ENCODE assay signal across 10 cellular contexts in genomic region chr7:17134786-17135185, GRCh38.
DNase-seq lines count a peak whose midpoint lies in the region; ATAC-seq and TF ChIP-seq lines count a peak whose summit lies in the region.
"Had no signal": no experiment of that assay in that cellular context is flagged by ENCODE, and none has a peak within 500 bp of the region (broad histone marks: within the 10 kb centered on the region; RNA-seq: fewer than 3 reads in every experiment).

No MANE protein-coding gene starts in this region.

- no peaks in the 10 kb centered on the region for H3K27me3 ChIP-seq in esophagus muscularis mucosa

- no peak for TF ChIP-seq POLR2A in esophagus muscularis mucosa (IDR thresholded peaks at IDR 0.05; ENCODE audit: low read depth)

- DNase-seq in Calu3 (no peak), NCI-H128 (lab: John Stamatoyannopoulos, UW; ENCODE audit: unreplicated experiment) (no peak), esophagus muscularis mucosa (ENCODE audit: extremely low spot score) (no peak), ecto neural progenitor cell (ENCODE audit: low spot score) (no peak), mucosa of gallbladder (ENCODE audit: low spot score) (no peak)
- DNase-seq: MV-4-11, psoas muscle had no signal

- H3K36me3 ChIP-seq in HEK293 (ENCODE audit: control insufficient read depth in 2 of 2, insufficient read depth in 1 of 2, low read length in 2 of 2), result no peaks in the 10 kb centered on the region
- no peaks in the 10 kb centered on the region for H3K36me3 ChIP-seq in esophagus muscularis mucosa

- H3K4me1 ChIP-seq in HEK293 (ENCODE audit: control insufficient read depth, insufficient read depth, low read length) (peaks cover 12% of the 10 kb centered on the region), esophagus muscularis mucosa (peaks cover 0 to 12% (median 8%) of the 10 kb centered on the region in 4 donors)
- H3K4me1 ChIP-seq: psoas muscle had no signal

- H3K4me1 Mint-ChIP-seq in Calu3 (ENCODE audit: low read depth, unreplicated experiment), result peaks cover 89% of the 10 kb centered on the region

- TF ChIP-seq CTCF in Calu3 (IDR thresholded peaks at IDR 0.05; ENCODE audit: unreplicated experiment) (no peak), HEK293 (tag by site-specific recombination; IDR thresholded peaks at IDR 0.05) (no peak), esophagus muscularis mucosa (IDR thresholded peaks at IDR 0.05) (no peak)

- POLR2A ChIA-PET in HEK293 (lab: Yijun Ruan, JAX), result no interaction called here

- BruUV-seq in Calu3 (replicated peaks; lab: Mats Ljungman, UMichigan), result no TSS peak

- CTCF ChIA-PET in Calu3 (lab: Charles Lee), result interaction anchor here (0.7 to 1.9 kb wide), 5 partner anchors 9 to 389 kb away, joined by 3 to 6 read pairs (median 4); no protein-coding TSS in a partner anchor
- CTCF ChIA-PET in HEK293 (lab: Yijun Ruan, JAX), result no interaction called here

- H3K9me3 Mint-ChIP-seq in Calu3 (ENCODE audit: low read depth, unreplicated experiment), result no peaks in the 10 kb centered on the region

- peak overlapping the region; percentile 100 for H3K27ac Mint-ChIP-seq in Calu3 (ENCODE audit: unreplicated experiment)

- intact Hi-C loops in Calu3 (cut with micrococcal nuclease; ENCODE audit: unreplicated experiment), result loop anchor here (2.0 to 10.0 kb wide), 6 partner anchors 113 to 388 kb away; partner anchors contain the start of gene AGR2
- intact Hi-C loops in esophagus muscularis mucosa (cut with DNase I), result no loop called here

- H3K9me3 ChIP-seq in HEK293 (ENCODE audit: control insufficient read depth, insufficient read depth, low read depth, low read length) (no peaks in the 10 kb centered on the region), esophagus muscularis mucosa (no peaks in the 10 kb centered on the region)
- H3K9me3 ChIP-seq: psoas muscle had no signal

- ATAC-seq in GM18870 (IDR thresholded peaks at IDR 0.05; ENCODE audit: unreplicated experiment) (peak; percentile 89), HG03432 (IDR thresholded peaks at IDR 0.05; ENCODE audit: unreplicated experiment) (peak; percentile 92)
- ATAC-seq: psoas muscle had no signal

- no peak overlapping the region for H3K27ac ChIP-seq in HEK293 (ENCODE audit: extremely low read depth, low read depth, low read length)
- no peak overlapping the region for H3K27ac ChIP-seq in esophagus muscularis mucosa (replicated peaks in 1 of 4)
- H3K27ac ChIP-seq: psoas muscle had no signal

- H3K27me3 Mint-ChIP-seq in Calu3 (ENCODE audit: unreplicated experiment), result no peaks in the 10 kb centered on the region

- H3K4me3 Mint-ChIP-seq in Calu3 (ENCODE audit: low read depth, unreplicated experiment), result peak overlapping the region; percentile 70

- TF ChIP-seq EP300 in esophagus muscularis mucosa (IDR thresholded peaks at IDR 0.05), result no peak

- peaks cover 54% of the 10 kb centered on the region for H3K36me3 Mint-ChIP-seq in Calu3 (ENCODE audit: insufficient read depth, unreplicated experiment)

- H3K4me3 ChIP-seq in HEK293 (ENCODE audit: low read depth, low read length), result no peak overlapping the region
- no peak overlapping the region for H3K4me3 ChIP-seq in esophagus muscularis mucosa
- H3K4me3 ChIP-seq: psoas muscle had no signal

- 100% methylated on average over 1 of the region's 1 CpG for WGBS in esophagus muscularis mucosa

TF ChIP-seq in HEK293, 187 proteins besides CTCF, POLR2A, EP300 and RAD21:
- no peak for TF ChIP-seq ZNF596 (tag by site-specific recombination; IDR thresholded peaks at IDR 0.05)
- peak; percentile 68 for TF ChIP-seq PRDM4 (tag by site-specific recombination; IDR thresholded peaks at IDR 0.05)
